In genomic region chr1:234214129-234214910, GRCh38 we compare ENCODE assay signal across 9 cellular contexts.
A peak's percentile ranks its signal among the peaks of the same experiment; 100 is the strongest.
DNase-seq lines count a peak whose midpoint lies in the region; ATAC-seq and TF ChIP-seq lines count a peak whose summit lies in the region.
"Had no signal": no experiment of that assay in that cellular context is flagged by ENCODE, and none has a peak within 500 bp of the region (broad histone marks: within the 10 kb centered on the region; RNA-seq: fewer than 3 reads in every experiment).

No MANE protein-coding gene starts in this region.

- no CpG with 5 or more reads among the region's 69 CpGs for WGBS in H9 (ENCODE audit: extremely low coverage, insufficient read length, low lambda C conversion rate)

- no peak overlapping the region for H3K18ac ChIP-seq in H9 (ENCODE audit: insufficient read length, low read depth, low read length)

- no peak overlapping the region for H3K56ac ChIP-seq in H9 (ENCODE audit: insufficient read length, low read depth, low read length)

- in situ Hi-C loops in astrocyte of the cerebellum (cut with HindIII; ENCODE audit: low sequenced_read_pairs), result no loop called here

- no peaks in the 10 kb centered on the region for H3K27me3 ChIP-seq in H9 (ENCODE audit: insufficient read depth, low read length)

- no peaks in the 10 kb centered on the region for H3K4me1 ChIP-seq in H9 (ENCODE audit: insufficient read depth, low read length)

- no peak overlapping the region for H2AFZ ChIP-seq in H9 (ENCODE audit: low read length)

- H3K9ac ChIP-seq in H9 (ENCODE audit: extremely low read depth, insufficient read length, low read length), result no peak overlapping the region
- H3K9ac ChIP-seq: KMS-11 had no signal

- no peak overlapping the region for H2BK5ac ChIP-seq in H9 (ENCODE audit: insufficient read length, low read length)

- H3K27ac ChIP-seq in H9 (ENCODE audit: insufficient read length, low read depth, low read length), result no peak overlapping the region
- H3K27ac ChIP-seq: KMS-11 had no signal

- peaks cover 8 to 13% of the 10 kb centered on the region in 2 experiments for H3K4me1 Mint-ChIP-seq in H9

- no peak overlapping the region for H3K4ac ChIP-seq in H9 (ENCODE audit: low read depth, low read length)

- H2BK120ac ChIP-seq in H9 (ENCODE audit: low read depth, low read length, poor library complexity, severe bottlenecking), result no peak overlapping the region

- H3K79me1 ChIP-seq in H9 (ENCODE audit: insufficient read depth, low read depth, low read length, poor library complexity, severe bottlenecking), result no peaks in the 10 kb centered on the region

- no peaks in the 10 kb centered on the region for H3K9me3 ChIP-seq in H9 (ENCODE audit: control insufficient read depth, low read depth, low read length)

- peak overlapping the region; percentile 53; the same call in 1 of the 2 replicates for H3K14ac ChIP-seq in H9 (ENCODE audit: insufficient read depth, low read length)

- H4K8ac ChIP-seq in H9 (replicated peaks; ENCODE audit: insufficient read length, low read depth, low read length), result no peak overlapping the region

- H3K9me3 Mint-ChIP-seq in H9, result peaks cover 11 to 16% of the 10 kb centered on the region in 2 experiments

- no peak; the same call in 2 of the 3 replicates for TF ChIP-seq CTCF in H9 (conservative IDR thresholded peaks at IDR 0.05)
- peak; percentile 3 for TF ChIP-seq CTCF in astrocyte of the cerebellum (IDR thresholded peaks at IDR 0.05; ENCODE audit: low read depth, low read length, missing control alignments)

- no peak overlapping the region for H3K27ac Mint-ChIP-seq in H9

- peaks cover 3 to 12% (median 9%) of the 10 kb centered on the region in 3 experiments; a peak in 5 of 7 replicates for H3K36me3 Mint-ChIP-seq in H9 (ENCODE audit: insufficient read depth in 1 of 3, low read depth in 3 of 3)

- DNase-seq in EH (ENCODE audit: low read depth), result peak; percentile 49
- peak; percentile 63 for DNase-seq in H9
- DNase-seq in NOMO-1 treated with dmso at 0.1 percent for 144 hours (lab: John Stamatoyannopoulos, UW; ENCODE audit: unreplicated experiment), result peak; percentile 83
- no peak for DNase-seq in astrocyte of the cerebellum (ENCODE audit: low read depth)
- DNase-seq in islet precursor cell, result peak; percentile 83
- peak; percentile 13 for DNase-seq in stimulated activated CD4-positive, alpha-beta T cell treated with anti-CD3 and anti-CD28 coated beads, Interleukin-1b, Interleukin-23, amount 100 ng/mL, for 48 hours
- DNase-seq in NK-92 (lab: John Stamatoyannopoulos, UW; ENCODE audit: unreplicated experiment), result no peak

- no peak overlapping the region for H3K23ac ChIP-seq in H9 (ENCODE audit: insufficient read length, low read depth, low read length)

- no peak overlapping the region for H2BK15ac ChIP-seq in H9 (ENCODE audit: low read depth, low read length)

- H4K20me1 ChIP-seq in H9 (ENCODE audit: control insufficient read depth, insufficient read depth, insufficient read length), result no peaks in the 10 kb centered on the region

- H3K4me3 Mint-ChIP-seq in H9, result peak overlapping the region; percentile 85 to 91

- H3K4me3 ChIP-seq in astrocyte of the cerebellum (ENCODE audit: low read depth, low read length), result peak overlapping the region; percentile 41

- peak overlapping the region; percentile 70 for H3K4me2 ChIP-seq in H9 (ENCODE audit: insufficient read depth, insufficient read length, low read length)
- H3K4me2 ChIP-seq: KMS-11 had no signal

- H4K91ac ChIP-seq in H9 (ENCODE audit: insufficient read length, low read depth, low read length), result no peak overlapping the region

- H2BK20ac ChIP-seq in H9 (ENCODE audit: low read depth, low read length, poor library complexity, severe bottlenecking), result no peak overlapping the region

- no peaks in the 10 kb centered on the region for H3K79me2 ChIP-seq in H9 (ENCODE audit: insufficient read depth, low read length)

- no peak for ATAC-seq in HG03457 (IDR thresholded peaks at IDR 0.05; ENCODE audit: unreplicated experiment)

- peaks cover 20% of the 10 kb centered on the region for H3K27me3 Mint-ChIP-seq in H9 (ENCODE audit: low read depth)

- H3T11ph ChIP-seq in H9 (ENCODE audit: low read length), result no peak overlapping the region

- peaks cover 12% of the 10 kb centered on the region for H3K23me2 ChIP-seq in H9 (ENCODE audit: insufficient read length, low read depth, low read length, poor library complexity, severe bottlenecking)

- H2AK5ac ChIP-seq in H9 (ENCODE audit: insufficient read length, low read length), result no peak overlapping the region

- H2BK12ac ChIP-seq in H9 (ENCODE audit: insufficient read length, low read depth, low read length), result no peak overlapping the region

- no peak overlapping the region for H4K5ac ChIP-seq in H9 (ENCODE audit: insufficient read length, low read depth, low read length)

Comparison
In these comparisons a context has a peak if more than half of its experiments do, and no peak if none do; other contexts are left out.
1. DNase-seq: peak in EH (single experiment), H9 (single experiment), NOMO-1 treated with dmso at 0.1 percent for 144 hours (single experiment), islet precursor cell (single experiment) and stimulated activated CD4-positive, alpha-beta T cell treated with anti-CD3 and anti-CD28 coated beads, Interleukin-1b, Interleukin-23, amount 100 ng/mL, for 48 hours (single experiment); none in astrocyte of the cerebellum (single experiment) and NK-92 (single experiment).